Comparison of ENCODE assay signal across 9 cellular contexts in the genomic region with DNA sequence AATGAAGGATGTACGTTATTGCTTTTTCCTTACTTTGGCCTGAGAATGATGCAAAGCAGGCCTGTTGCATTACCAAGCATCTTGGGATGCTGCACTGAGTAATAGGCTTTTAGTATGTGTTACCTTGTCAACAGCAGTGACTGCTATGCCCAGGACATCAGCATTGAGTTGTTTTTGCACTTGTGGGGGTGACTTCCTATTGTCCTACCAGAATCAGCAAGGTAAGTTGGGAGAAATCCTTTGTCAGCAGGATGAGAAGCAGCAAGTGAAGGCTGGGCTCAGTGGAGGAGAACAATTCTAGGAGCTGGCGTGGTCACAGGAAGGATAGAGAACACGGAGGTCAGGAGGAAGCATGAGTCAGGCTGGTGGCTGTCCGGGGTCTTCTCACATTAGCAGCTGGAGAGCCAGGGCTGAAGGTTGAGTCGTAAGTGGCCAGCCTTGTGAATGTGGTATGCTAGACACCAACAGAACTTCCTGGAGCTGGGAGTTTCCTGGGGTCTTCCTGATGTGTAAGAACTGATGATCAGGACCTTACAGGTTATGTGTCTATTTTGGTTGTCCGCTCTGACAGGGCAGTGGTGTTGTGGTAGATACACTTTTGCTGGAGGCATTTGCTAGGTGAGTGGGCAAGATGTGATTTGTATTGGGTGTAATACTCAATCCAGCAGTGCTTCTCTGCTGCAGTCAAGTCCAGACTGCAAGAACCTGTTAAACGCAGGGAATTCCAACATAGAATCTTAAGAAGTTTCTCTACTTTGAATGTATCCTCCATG.
A peak's percentile ranks its signal among the peaks of the same experiment; 100 is the strongest.
DNase-seq lines count a peak whose midpoint lies in the region; ATAC-seq lines count a peak whose summit lies in the region.
"Had no signal": no experiment of that assay in that cellular context is flagged by ENCODE, and none has a peak within 500 bp of the region (broad histone marks: within the 10 kb centered on the region; RNA-seq: fewer than 3 reads in every experiment).

No MANE protein-coding gene starts in this region.

- no peaks in the 10 kb centered on the region for H3K27me3 ChIP-seq in subcutaneous abdominal adipose tissue (ENCODE audit: control insufficient read depth in 5 of 5, insufficient read depth in 4 of 5, low read length in 5 of 5)

- H3K36me3 ChIP-seq in subcutaneous abdominal adipose tissue (ENCODE audit: control insufficient read depth in 5 of 5, insufficient read depth in 5 of 5, low read length in 5 of 5): no peaks in the 10 kb centered on the region

- peak overlapping the region in 1 of 5 donors; percentile 3 for H3K9ac ChIP-seq in subcutaneous abdominal adipose tissue (ENCODE audit: low read length in 5 of 5)

- no peak overlapping the region for H3K4me3 Mint-ChIP-seq in activated CD4-positive, alpha-beta T cell treated with anti-CD3 and anti-CD28 coated beads, Interleukin-2, amount 10 ng/mL, durations not matched to agents 7 days and 5 days
- H3K4me3 Mint-ChIP-seq: brain had no signal

- peaks cover 3% of the 10 kb centered on the region for H3K4me1 Mint-ChIP-seq in activated CD4-positive, alpha-beta T cell treated with anti-CD3 and anti-CD28 coated beads, Interleukin-2, amount 10 ng/mL, durations not matched to agents 7 days and 5 days

- intact Hi-C loops in left ventricle myocardium superior (cut with micrococcal nuclease): no loop called here

- CTCF ChIA-PET in activated CD4-positive, alpha-beta T cell treated with anti-CD3 and anti-CD28 coated beads, Interleukin-2, amount 10 ng/mL, durations not matched to agents 7 days and 5 days (lab: Charles Lee): no interaction called here

- no peak overlapping the region for H3K4me3 ChIP-seq in subcutaneous abdominal adipose tissue (ENCODE audit: low read depth in 1 of 5, low read length in 5 of 5)

- no peaks in the 10 kb centered on the region for H3K9me3 ChIP-seq in subcutaneous abdominal adipose tissue (ENCODE audit: control insufficient read depth in 5 of 5, low read length in 5 of 5)

- no peak for DNase-seq in activated CD4-positive, alpha-beta T cell treated with anti-CD3 and anti-CD28 coated beads, Interleukin-2, amount 10 ng/mL, durations not matched to agents 7 days and 5 days
- no peak for DNase-seq in activated CD4-positive, alpha-beta T cell treated with anti-CD3 and anti-CD28 coated beads for 4 hours
- DNase-seq in SK-N-DZ (ENCODE audit: low spot score) (peak; percentile 54), left ventricle myocardium superior (no peak), NCI-H1930 (lab: John Stamatoyannopoulos, UW) (no peak), NCI-H510A (lab: John Stamatoyannopoulos, UW) (no peak)
- no peak for DNase-seq in stimulated activated naive CD4-positive, alpha-beta T cell treated with Interleukin-2 at 50 U/mL for 16 hours (lab: John Stamatoyannopoulos, UW)

- peaks cover 2% of the 10 kb centered on the region for H3K36me3 Mint-ChIP-seq in activated CD4-positive, alpha-beta T cell treated with anti-CD3 and anti-CD28 coated beads, Interleukin-2, amount 10 ng/mL, durations not matched to agents 7 days and 5 days (ENCODE audit: low read depth)

- POLR2A ChIA-PET in activated CD4-positive, alpha-beta T cell treated with anti-CD3 and anti-CD28 coated beads, Interleukin-2, amount 10 ng/mL, durations not matched to agents 7 days and 5 days (lab: Charles Lee): no interaction called here

- peaks cover 9 to 20% (median 16%) of the 10 kb centered on the region in 5 donors for H3K4me1 ChIP-seq in subcutaneous abdominal adipose tissue (ENCODE audit: control insufficient read depth in 5 of 5, insufficient read depth in 5 of 5, low read length in 5 of 5)

- no peaks in the 10 kb centered on the region for H3K27me3 Mint-ChIP-seq in activated CD4-positive, alpha-beta T cell treated with anti-CD3 and anti-CD28 coated beads, Interleukin-2, amount 10 ng/mL, durations not matched to agents 7 days and 5 days
- H3K27me3 Mint-ChIP-seq: brain had no signal

- H3K27ac ChIP-seq in subcutaneous abdominal adipose tissue (ENCODE audit: low read depth, low read length): peak overlapping the region; percentile 5

- ATAC-seq in left ventricle myocardium superior: peak; percentile 39

- no peaks in the 10 kb centered on the region for H3K9me3 Mint-ChIP-seq in activated CD4-positive, alpha-beta T cell treated with anti-CD3 and anti-CD28 coated beads, Interleukin-2, amount 10 ng/mL, durations not matched to agents 7 days and 5 days

- H3K27ac Mint-ChIP-seq in activated CD4-positive, alpha-beta T cell treated with anti-CD3 and anti-CD28 coated beads, Interleukin-2, amount 10 ng/mL, durations not matched to agents 7 days and 5 days: peak overlapping the region; percentile 33
